ENCODE assay signal across 16 cellular contexts in genomic region chr13:89380101-89380500, GRCh38.
A peak's percentile ranks its signal among the peaks of the same experiment; 100 is the strongest.
DNase-seq lines count a peak whose midpoint lies in the region; ATAC-seq and TF ChIP-seq lines count a peak whose summit lies in the region.
"Had no signal": no experiment of that assay in that cellular context is flagged by ENCODE, and none has a peak within 500 bp of the region (broad histone marks: within the 10 kb centered on the region; RNA-seq: fewer than 3 reads in every experiment).

No MANE protein-coding gene starts in this region.

- no TSS peak for BruUV-seq in PC-9 (replicated peaks; lab: Mats Ljungman, UMichigan)

- intact Hi-C loops in PC-9 (cut with micrococcal nuclease; ENCODE audit: unreplicated experiment) (no loop called here), left lung (cut with DNase I) (no loop called here)

- no peak for TF ChIP-seq CTCF in PC-9 (conservative IDR thresholded peaks at IDR 0.05)
- TF ChIP-seq CTCF in left lung (IDR thresholded peaks at IDR 0.05) = no peak

- H3K4me3 ChIP-seq in PC-9 (no peak overlapping the region), left lung (no peak overlapping the region)

- no peaks in the 10 kb centered on the region for H3K79me2 ChIP-seq in PC-9 (ENCODE audit: low read depth)

- no peak overlapping the region for H2AFZ ChIP-seq in PC-9

- H3K27ac ChIP-seq in PC-9 (no peak overlapping the region), left lung (no peak overlapping the region), caudate nucleus (ENCODE audit: low read depth, low read length) (no peak overlapping the region)

- CTCF ChIA-PET in PC-9 (lab: Charles Lee) = no interaction called here

- peak; percentile 17 for DNase-seq in DMS79 treated with DMSO at 0.1 percent for 48 hours (lab: John Stamatoyannopoulos, UW)
- peak; percentile 44 to 89 for DNase-seq in PC-9
- DNase-seq in left lung = no peak
- DNase-seq in activated CD8-positive, alpha-beta memory T cell treated with anti-CD3 and anti-CD28 coated beads, Interleukin-2, amount 50 U/mL, for 4 hours = no peak
- DNase-seq in caudate nucleus (lab: John Stamatoyannopoulos, UW) = no peak
- no peak for DNase-seq in SW480 (ENCODE audit: low spot score)
- no peak for DNase-seq in NCI-H2029 (lab: John Stamatoyannopoulos, UW)
- DNase-seq: activated CD4-positive, alpha-beta T cell treated with anti-CD3 and anti-CD28 coated beads, Interleukin-2, amount 50 U/mL, for 1 hour; activated naive CD4-positive, alpha-beta T cell; central memory CD4-positive, alpha-beta T cell; NCI-H82; retina; stimulated activated CD4-positive, alpha-beta T cell treated with anti-CD3 and anti-CD28 coated beads, Interleukin-4, amount 100 ng/mL, for 4 hours; T-cell had no signal

- H3K9me3 ChIP-seq in PC-9 (ENCODE audit: insufficient read depth, low read depth) (0 out of 2 replicates have a peak, but pooled peaks cover 4% of the 10 kb centered on the region), left lung (peaks cover 0 to 4% of the 10 kb centered on the region in 2 donors)

- H4K20me1 ChIP-seq in PC-9 (ENCODE audit: insufficient read depth) = no peaks in the 10 kb centered on the region

- H3K27me3 ChIP-seq in PC-9 (ENCODE audit: insufficient read depth, low read depth) = no peaks in the 10 kb centered on the region
- H3K27me3 ChIP-seq in left lung = no peaks in the 10 kb centered on the region

- H3K36me3 ChIP-seq in PC-9 (ENCODE audit: low read depth) = no peaks in the 10 kb centered on the region
- no peaks in the 10 kb centered on the region for H3K36me3 ChIP-seq in left lung

- no peaks in the 10 kb centered on the region for H3K9me2 ChIP-seq in PC-9 (ENCODE audit: insufficient read depth)

- ATAC-seq in HG03432 (IDR thresholded peaks at IDR 0.05; ENCODE audit: unreplicated experiment) (peak; percentile 74), left lung (peak; percentile 52)
- ATAC-seq: esophagus mucosa, T-cell had no signal

- peak overlapping the region; percentile 29 for H3K4me2 ChIP-seq in PC-9

- POLR2A ChIA-PET in PC-9 (lab: Charles Lee; ENCODE audit: unreplicated experiment) = no interaction called here

- H3K4me1 ChIP-seq in PC-9 (replicated peaks; ENCODE audit: insufficient read depth) (peaks cover 18% of the 10 kb centered on the region), left lung (no peaks in the 10 kb centered on the region)

- peaks cover 19% of the 10 kb centered on the region; the same call in 1 of the 2 replicates for H3F3A ChIP-seq in PC-9 (ENCODE audit: insufficient read depth, low read depth)

Comparison
In these comparisons a context has a peak if more than half of its experiments do, and no peak if none do; other contexts are left out.
1. DNase-seq: peak in DMS79 treated with DMSO at 0.1 percent for 48 hours (single experiment) and PC-9 (2 of 2); none in left lung (0 of 2), activated CD8-positive, alpha-beta memory T cell treated with anti-CD3 and anti-CD28 coated beads, Interleukin-2, amount 50 U/mL, for 4 hours (single experiment), caudate nucleus (0 of 61), SW480 (single experiment) and NCI-H2029 (single experiment).